Comparison of ENCODE assay signal across 8 cellular contexts in genomic region chr7:141014523-141015395, GRCh38. TPM values are rescaled to one million over a fixed set of nuclear protein-coding genes. Genes with fewer than 3 reads are reported as not detected.
DNase-seq lines count a peak whose midpoint lies in the region; ATAC-seq and TF ChIP-seq lines count a peak whose summit lies in the region.

Gene MRPS33 (minus strand): TSS chr7:141014952. CDS start chr7:141010633, 4,319 bp downstream.

- H3K27me3 Mint-ChIP-seq in activated T-cell treated with anti-CD3 and anti-CD28 coated beads, Interleukin-2, amount 50 U/mL, for 4 hours (ENCODE audit: low read depth), result peaks cover 10% of the 10 kb centered on the region

- peaks cover 8% of the 10 kb centered on the region for H3K36me3 Mint-ChIP-seq in activated T-cell treated with anti-CD3 and anti-CD28 coated beads, Interleukin-2, amount 50 U/mL, for 4 hours (ENCODE audit: insufficient read depth)

- H2AFZ ChIP-seq in DND-41 (ENCODE audit: low read depth, low read length) (peak within 1 kb of the TSS; percentile 80), KMS-11 (ENCODE audit: low read depth) (peak within 1 kb of the TSS; percentile 79)

- H3K36me3 ChIP-seq in DND-41 (ENCODE audit: insufficient read depth, low read length) (0 out of 2 replicates have a peak, but pooled peaks cover 4% of the 10 kb centered on the region), KMS-11 (ENCODE audit: insufficient read depth) (no peaks in the 10 kb centered on the region), Panc1 (ENCODE audit: control insufficient read depth, insufficient read depth, low read length) (peaks cover 4% of the 10 kb centered on the region), muscle layer of colon (ENCODE audit: insufficient read depth, low read length) (peaks cover 5% of the 10 kb centered on the region)

- peak within 1 kb of the TSS; percentile 87 for H3K27ac ChIP-seq in DND-41 (ENCODE audit: low read length)
- peak within 1 kb of the TSS; percentile 70 for H3K27ac ChIP-seq in KMS-11
- peak within 1 kb of the TSS; percentile 97 for H3K27ac ChIP-seq in Panc1 (ENCODE audit: low read length)
- peak within 1 kb of the TSS; percentile 90 for H3K27ac ChIP-seq in muscle layer of colon (ENCODE audit: low read depth, low read length)

- peak within 1 kb of the TSS; percentile 98 for H3K4me3 Mint-ChIP-seq in activated T-cell treated with anti-CD3 and anti-CD28 coated beads, Interleukin-2, amount 50 U/mL, for 4 hours

- TF ChIP-seq CTCF in DND-41 (IDR thresholded peaks at IDR 0.05; ENCODE audit: borderline replicate concordance, extremely low read depth, low read length, poor library complexity, severe bottlenecking) (peak; percentile 77), KMS-11 (conservative IDR thresholded peaks at IDR 0.05; ENCODE audit: low read depth, low read length) (peak; percentile 30; the same call in 1 of the 2 replicates), Panc1 (IDR thresholded peaks at IDR 0.05) (peak; percentile 92)

- H3K9me3 Mint-ChIP-seq in activated T-cell treated with anti-CD3 and anti-CD28 coated beads, Interleukin-2, amount 50 U/mL, for 4 hours, result peaks cover 4% of the 10 kb centered on the region

- H3K27me3 ChIP-seq in DND-41 (ENCODE audit: insufficient read depth, low read length, poor library complexity), result no peaks in the 10 kb centered on the region
- H3K27me3 ChIP-seq in KMS-11 (ENCODE audit: insufficient read depth, low read depth), result no peaks in the 10 kb centered on the region
- H3K27me3 ChIP-seq in Panc1 (ENCODE audit: control insufficient read depth, insufficient read depth, low read length), result peaks cover 9% of the 10 kb centered on the region; the same call in 1 of the 2 replicates
- H3K27me3 ChIP-seq in muscle layer of colon (ENCODE audit: control insufficient read depth in 1 of 2, insufficient read depth in 2 of 2, low read length in 2 of 2), result no peaks in the 10 kb centered on the region

- in situ Hi-C loops in Panc1 (cut with HindIII; ENCODE audit: low pct_unique_long_range_greater_than_20kb, low sequenced_read_pairs), result no loop called here

- POLR2A ChIA-PET in Panc1 (lab: Charles Lee), result interaction anchor here (0.5 to 0.7 kb wide), 6 partner anchors 10 to 1590 kb away, joined by 3 to 4 read pairs (median 3); no protein-coding TSS in a partner anchor

- DNase-seq in DND-41, result peak; percentile 92
- DNase-seq in Panc1 (ENCODE audit: low read depth, low spot score), result peak; percentile 90
- peak; percentile 91 for DNase-seq in activated T-cell treated with anti-CD3 and anti-CD28 coated beads, Interleukin-2, amount 50 U/mL, for 4 hours
- DNase-seq in stimulated activated CD8-positive, alpha-beta memory T cell treated with anti-CD3 and anti-CD28 coated beads, Interleukin-7, amount 100 ng/mL, for 24 hours (ENCODE audit: low read depth), result peak; percentile 86

- no peaks in the 10 kb centered on the region for H4K20me1 ChIP-seq in DND-41 (ENCODE audit: insufficient read depth, low read length)
- H4K20me1 ChIP-seq in KMS-11 (ENCODE audit: insufficient read depth), result no peaks in the 10 kb centered on the region

- H3K4me2 ChIP-seq in DND-41 (ENCODE audit: insufficient read depth, low read length) (peak within 1 kb of the TSS; percentile 59), KMS-11 (peak within 1 kb of the TSS; percentile 79)

- peak within 1 kb of the TSS; percentile 53 to 57 for H3K4me3 ChIP-seq in DND-41 (ENCODE audit: low read depth in 1 of 2, low read length in 2 of 2)
- no peak within 1 kb of the TSS for H3K4me3 ChIP-seq in KMS-11 (IDR thresholded peaks at IDR 0.05; ENCODE audit: insufficient read depth, low read depth, low read length)
- H3K4me3 ChIP-seq in Panc1 (ENCODE audit: low read depth in 2 of 2, low read length in 2 of 2), result peak within 1 kb of the TSS; percentile 93 to 95
- peak within 1 kb of the TSS; percentile 78 to 86 for H3K4me3 ChIP-seq in muscle layer of colon (ENCODE audit: low read depth in 1 of 2, low read length in 2 of 2)

- peak within 1 kb of the TSS; percentile 62 for H3K9ac ChIP-seq in DND-41 (ENCODE audit: low read depth, low read length)
- H3K9ac ChIP-seq in KMS-11, result peak within 1 kb of the TSS; percentile 85
- peak within 1 kb of the TSS; percentile 57 for H3K9ac ChIP-seq in muscle layer of colon (ENCODE audit: low read length)

- no peaks in the 10 kb centered on the region for H3K9me3 ChIP-seq in DND-41 (ENCODE audit: insufficient read depth, low read length, severe bottlenecking)
- H3K9me3 ChIP-seq in Panc1 (ENCODE audit: control insufficient read depth, insufficient read depth, low read depth, low read length), result peaks cover 6% of the 10 kb centered on the region; the same call in 1 of the 2 replicates
- H3K9me3 ChIP-seq in muscle layer of colon (ENCODE audit: low read length), result no peaks in the 10 kb centered on the region

- CTCF ChIA-PET in Panc1 (lab: Charles Lee), result no interaction called here

- peaks cover 10% of the 10 kb centered on the region for H3K79me2 ChIP-seq in DND-41 (ENCODE audit: insufficient read depth, low read length)
- peaks cover 9% of the 10 kb centered on the region; the same call in 1 of the 2 replicates for H3K79me2 ChIP-seq in KMS-11 (ENCODE audit: insufficient read depth, low read depth)

- H3K4me1 ChIP-seq in DND-41 (ENCODE audit: insufficient read depth, low read length) (peaks cover 21% of the 10 kb centered on the region), KMS-11 (ENCODE audit: low read depth, poor library complexity, severe bottlenecking) (peaks cover 28% of the 10 kb centered on the region), Panc1 (ENCODE audit: control insufficient read depth, insufficient read depth, low read length) (peaks cover 6% of the 10 kb centered on the region), muscle layer of colon (ENCODE audit: insufficient read depth, low read length) (peaks cover 11% of the 10 kb centered on the region)

- peaks cover 36% of the 10 kb centered on the region for H3K4me1 Mint-ChIP-seq in activated T-cell treated with anti-CD3 and anti-CD28 coated beads, Interleukin-2, amount 50 U/mL, for 4 hours (ENCODE audit: low read depth)

- TSS peak; percentile 91 for BruUV-seq in Panc1 (replicated peaks; lab: Mats Ljungman, UMichigan)

- peak; percentile 98 for ATAC-seq in DND-41 (ENCODE audit: insufficient read depth, low read depth)
- ATAC-seq in GM21737 (IDR thresholded peaks at IDR 0.05; ENCODE audit: unreplicated experiment), result peak; percentile 99
- peak; percentile 100 for ATAC-seq in Panc1
- peak; percentile 96 to 97 for ATAC-seq in activated T-cell treated with anti-CD3 and anti-CD28 coated beads, Interleukin-2, amount 50 U/mL, for 4 hours
- ATAC-seq in esophagus mucosa, result peak; percentile 99

- intact Hi-C loops in Panc1 (cut with micrococcal nuclease; ENCODE audit: unreplicated experiment), result loop anchor here (5.0 kb wide), 1 partner anchor 202 kb away; no protein-coding TSS in a partner anchor

RNA-seq across cellular contexts. Expression of gene MRPS33, which starts in this region (rescaled TPM):
- total RNA-seq in Panc1 (2021; ENCODE audit: unreplicated experiment) (68.8 TPM), esophagus mucosa (54.1 TPM)
- polyA plus RNA-seq in Panc1 (2012; ENCODE audit: insufficient read length), result 53.6 TPM
- total RNA-seq in activated T-cell treated with anti-CD3 and anti-CD28 coated beads, Interleukin-2, amount 50 U/mL, for 4 hours, result 10 to 100 TPM; 69.7 to 84.4 (median 74.1) TPM

Comparison
In these comparisons a context has a peak if more than half of its experiments do, and no peak if none do; other contexts are left out.
1. CTCF ChIP-seq: peak in every context shown above with its lines; median percentile 92 in Panc1; 77 in DND-41; 30 in KMS-11.